7 cellular contexts compared by ENCODE assay signal in the genomic region with DNA sequence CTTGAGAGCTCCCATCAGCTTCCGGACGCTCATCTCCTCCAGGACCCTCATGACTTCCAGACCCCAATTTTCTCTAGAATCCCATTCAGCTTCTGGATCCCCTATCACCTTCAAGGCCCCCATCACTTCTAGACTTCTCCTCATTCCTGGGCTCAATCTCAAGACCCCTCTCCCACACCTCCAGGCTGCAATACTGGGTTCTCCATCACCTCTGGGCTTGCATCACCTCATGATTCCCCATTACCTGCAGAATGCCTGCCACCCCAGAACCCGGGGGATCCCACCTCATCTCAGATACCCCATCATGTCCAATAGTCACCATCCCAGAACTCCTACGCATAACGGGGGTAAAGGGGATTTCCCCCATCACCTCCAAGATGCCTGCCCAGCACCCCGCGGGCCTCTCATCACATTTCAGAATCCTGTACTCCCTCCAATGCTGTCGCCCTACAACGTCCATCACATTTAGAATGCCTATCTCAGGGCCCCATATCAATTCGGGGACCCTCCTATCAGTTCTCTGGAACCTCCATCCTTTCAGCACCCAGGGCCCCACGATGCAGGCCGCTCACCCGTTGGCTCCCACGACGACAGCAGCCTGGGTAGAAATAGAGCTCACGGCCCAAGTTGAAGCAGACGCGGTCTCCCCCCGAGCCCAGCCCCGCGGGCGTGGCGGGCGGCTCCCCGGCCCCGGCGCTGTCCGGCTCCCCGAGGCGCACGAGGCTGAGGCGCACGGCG. TPM values are rescaled to one million over a fixed set of nuclear protein-coding genes. Genes with fewer than 3 reads are reported as not detected.
DNase-seq lines count a peak whose midpoint lies in the region; ATAC-seq and TF ChIP-seq lines count a peak whose summit lies in the region.

No MANE protein-coding gene starts in this region.

- no peak for TF ChIP-seq CTCF in breast epithelium (IDR thresholded peaks at IDR 0.05)

- H3K9ac ChIP-seq in mucosa of stomach (ENCODE audit: low read length): peak overlapping the region; percentile 16

- H3K36me3 ChIP-seq in breast epithelium (no peaks in the 10 kb centered on the region), mucosa of stomach (ENCODE audit: control insufficient read depth, insufficient read depth, low read length) (no peaks in the 10 kb centered on the region)

- DNase-seq in breast epithelium (ENCODE audit: low spot score in 2 of 2) (no peak), COR-L47 (lab: John Stamatoyannopoulos, UW) (no peak), cerebellar nuclear complex (lab: John Stamatoyannopoulos, UW) (no peak)

- TF ChIP-seq POLR2A in breast epithelium (IDR thresholded peaks at IDR 0.05): no peak

- peak; percentile 30 for ATAC-seq in GM19035 (IDR thresholded peaks at IDR 0.05; ENCODE audit: unreplicated experiment)
- ATAC-seq in HG03457 (IDR thresholded peaks at IDR 0.05; ENCODE audit: unreplicated experiment): peak; percentile 19
- no peak for ATAC-seq in HG02970 (IDR thresholded peaks at IDR 0.05; ENCODE audit: low FRiP score, unreplicated experiment)

- H3K9me3 ChIP-seq in breast epithelium: no peaks in the 10 kb centered on the region
- H3K9me3 ChIP-seq in mucosa of stomach (ENCODE audit: control insufficient read depth, low read length): no peaks in the 10 kb centered on the region

- H3K4me3 ChIP-seq in breast epithelium: peak overlapping the region; percentile 59 to 86 (median 74)
- peak overlapping the region; percentile 11 for H3K4me3 ChIP-seq in mucosa of stomach (ENCODE audit: low read length)

- H3K4me1 ChIP-seq in breast epithelium (peaks cover 0 to 9% of the 10 kb centered on the region in 2 donors), mucosa of stomach (ENCODE audit: control insufficient read depth, insufficient read depth, low read length) (peaks cover 12% of the 10 kb centered on the region)

- no peaks in the 10 kb centered on the region for H3K27me3 ChIP-seq in breast epithelium
- no peaks in the 10 kb centered on the region for H3K27me3 ChIP-seq in mucosa of stomach (ENCODE audit: control insufficient read depth, insufficient read depth, low read length)

- peak overlapping the region; percentile 71 to 92 for H3K27ac ChIP-seq in breast epithelium

- intact Hi-C loops in breast epithelium (cut with DNase I; ENCODE audit: low total_unique reads): no loop called here

RNA-seq across cellular contexts. Expression of a gene that starts 0.7 kb away (rescaled TPM):
- total RNA-seq in breast epithelium: 10 to 100 TPM; 24.2 to 31.1 (median 29.3) TPM

RNA-seq across cellular contexts. Expression of a gene that starts 9.6 kb away (rescaled TPM):
- total RNA-seq in breast epithelium: 10 to 100 TPM; 16.0 to 25.6 (median 24.5) TPM

RNA-seq across cellular contexts. Expression of a gene that starts 22.9 kb away (rescaled TPM):
- 10 to 100 TPM in 2 of 3 donors, 1 to 10 TPM in 1; 8.6 to 11.8 (median 11.8) TPM for total RNA-seq in breast epithelium

RNA-seq across cellular contexts. Expression of a gene that starts 23.2 kb away (rescaled TPM):
- total RNA-seq in breast epithelium: under 1 TPM in 1 of 3 donors, not detected in 2; 0.15 TPM

RNA-seq across cellular contexts. Expression of a gene that starts 58.7 kb away (rescaled TPM):
- not detected for total RNA-seq in breast epithelium
